In genomic region chr9:99173570-99174504, GRCh38 we compare ENCODE assay signal across 12 cellular contexts. TPM values are rescaled to one million over a fixed set of nuclear protein-coding genes. Genes with fewer than 3 reads are reported as not detected.
DNase-seq lines count a peak whose midpoint lies in the region; ATAC-seq and TF ChIP-seq lines count a peak whose summit lies in the region.
"Had no signal": no experiment of that assay in that cellular context is flagged by ENCODE, and none has a peak within 500 bp of the region (broad histone marks: within the 10 kb centered on the region; RNA-seq: fewer than 3 reads in every experiment).

No MANE protein-coding gene starts in this region.

- H2BK12ac ChIP-seq in H9 (ENCODE audit: insufficient read length, low read depth, low read length) = no peak overlapping the region

- H3K4me1 Mint-ChIP-seq in activated CD8-positive, alpha-beta memory T cell treated with anti-CD3 and anti-CD28 coated beads, Interleukin-2, amount 10 ng/mL, durations not matched to agents 7 days and 5 days = peaks cover 33% of the 10 kb centered on the region
- H3K4me1 Mint-ChIP-seq in WTC11 (peaks cover 59% of the 10 kb centered on the region), H9 (peaks cover 66 to 68% of the 10 kb centered on the region in 2 experiments)
- peaks cover 54% of the 10 kb centered on the region for H3K4me1 Mint-ChIP-seq in stimulated activated memory B cell treated with anti-CD40 and anti-IgM and Interleukin-4, amounts not matched to agents 10 μg/mL and 1 μg/mL and 100 μg/mL, for 72 hours

- no peak overlapping the region for H3K4me2 ChIP-seq in H9 (ENCODE audit: insufficient read depth, insufficient read length, low read length)

- H3K23me2 ChIP-seq in H9 (ENCODE audit: insufficient read length, low read depth, low read length, poor library complexity, severe bottlenecking) = no peaks in the 10 kb centered on the region

- H3K9ac ChIP-seq in H9 (ENCODE audit: extremely low read depth, insufficient read length, low read length) = no peak overlapping the region

- H3K27me3 ChIP-seq in H9 (ENCODE audit: insufficient read depth, low read length) = no peaks in the 10 kb centered on the region
- H3K27me3 ChIP-seq: spleen had no signal

- no CpG with 5 or more reads among the region's 10 CpGs for WGBS in H9 (ENCODE audit: extremely low coverage, insufficient read length, low lambda C conversion rate)

- ATAC-seq in activated CD8-positive, alpha-beta memory T cell treated with anti-CD3 and anti-CD28 coated beads, Interleukin-2, amount 10 ng/mL, durations not matched to agents 7 days and 5 days = peak; percentile 57
- peak; percentile 60 for ATAC-seq in HG02938 (IDR thresholded peaks at IDR 0.05; ENCODE audit: unreplicated experiment)
- ATAC-seq in WTC11 = no peak
- peak; percentile 52 for ATAC-seq in stimulated activated memory B cell treated with anti-CD40 and anti-IgM and Interleukin-4, amounts not matched to agents 10 μg/mL and 1 μg/mL and 100 μg/mL, for 72 hours

- no peak overlapping the region for H2BK15ac ChIP-seq in H9 (ENCODE audit: low read depth, low read length)

- H3K27ac ChIP-seq in H9 (ENCODE audit: insufficient read length, low read depth, low read length) = no peak overlapping the region
- H3K27ac ChIP-seq: spleen, stomach had no signal

- H4K20me1 ChIP-seq in H9 (ENCODE audit: control insufficient read depth, insufficient read depth, insufficient read length) = no peaks in the 10 kb centered on the region

- H2AK5ac ChIP-seq in H9 (ENCODE audit: insufficient read length, low read length) = no peak overlapping the region

- peaks cover 4% of the 10 kb centered on the region for H3K4me1 ChIP-seq in H9 (ENCODE audit: insufficient read depth, low read length)
- H3K4me1 ChIP-seq: spleen, stomach had no signal

- H4K8ac ChIP-seq in H9 (replicated peaks; ENCODE audit: insufficient read length, low read depth, low read length) = no peak overlapping the region

- no peak overlapping the region for H3K27ac Mint-ChIP-seq in activated CD8-positive, alpha-beta memory T cell treated with anti-CD3 and anti-CD28 coated beads, Interleukin-2, amount 10 ng/mL, durations not matched to agents 7 days and 5 days
- no peak overlapping the region for H3K27ac Mint-ChIP-seq in WTC11
- H3K27ac Mint-ChIP-seq in stimulated activated memory B cell treated with anti-CD40 and anti-IgM and Interleukin-4, amounts not matched to agents 10 μg/mL and 1 μg/mL and 100 μg/mL, for 72 hours = peak overlapping the region; percentile 77
- H3K27ac Mint-ChIP-seq in H9 = peak overlapping the region in 1 of 3 experiments; percentile 35; a peak in 1 of 7 replicates
- H3K27ac Mint-ChIP-seq: memory B cell had no signal

- no peak overlapping the region for H3K23ac ChIP-seq in H9 (ENCODE audit: insufficient read length, low read depth, low read length)

- H4K5ac ChIP-seq in H9 (ENCODE audit: insufficient read length, low read depth, low read length) = no peak overlapping the region

- no peak overlapping the region for H2BK20ac ChIP-seq in H9 (ENCODE audit: low read depth, low read length, poor library complexity, severe bottlenecking)

- no peaks in the 10 kb centered on the region for H3K9me3 Mint-ChIP-seq in activated CD8-positive, alpha-beta memory T cell treated with anti-CD3 and anti-CD28 coated beads, Interleukin-2, amount 10 ng/mL, durations not matched to agents 7 days and 5 days (ENCODE audit: low read depth)
- no peaks in the 10 kb centered on the region for H3K9me3 Mint-ChIP-seq in WTC11
- no peaks in the 10 kb centered on the region for H3K9me3 Mint-ChIP-seq in stimulated activated memory B cell treated with anti-CD40 and anti-IgM and Interleukin-4, amounts not matched to agents 10 μg/mL and 1 μg/mL and 100 μg/mL, for 72 hours
- peaks cover 0 to 2% of the 10 kb centered on the region in 2 experiments; a peak in 1 of 5 replicates for H3K9me3 Mint-ChIP-seq in H9
- H3K9me3 Mint-ChIP-seq: memory B cell had no signal

- TF ChIP-seq CTCF in WTC11 (IDR thresholded peaks at IDR 0.05) (no peak), H9 (conservative IDR thresholded peaks at IDR 0.05) (no peak)

- no peaks in the 10 kb centered on the region for H3K79me1 ChIP-seq in H9 (ENCODE audit: insufficient read depth, low read depth, low read length, poor library complexity, severe bottlenecking)

- no peak overlapping the region for H3K4ac ChIP-seq in H9 (ENCODE audit: low read depth, low read length)

- no peak overlapping the region for H2BK120ac ChIP-seq in H9 (ENCODE audit: low read depth, low read length, poor library complexity, severe bottlenecking)

- no peak overlapping the region for H2AFZ ChIP-seq in H9 (ENCODE audit: low read length)

- POLR2A ChIA-PET in WTC11 (lab: Charles Lee) = no interaction called here

- H3K36me3 Mint-ChIP-seq in activated CD8-positive, alpha-beta memory T cell treated with anti-CD3 and anti-CD28 coated beads, Interleukin-2, amount 10 ng/mL, durations not matched to agents 7 days and 5 days = no peaks in the 10 kb centered on the region
- H3K36me3 Mint-ChIP-seq in WTC11 (no peaks in the 10 kb centered on the region), H9 (ENCODE audit: insufficient read depth in 1 of 3, low read depth in 3 of 3) (no peaks in the 10 kb centered on the region)
- H3K36me3 Mint-ChIP-seq in stimulated activated memory B cell treated with anti-CD40 and anti-IgM and Interleukin-4, amounts not matched to agents 10 μg/mL and 1 μg/mL and 100 μg/mL, for 72 hours = no peaks in the 10 kb centered on the region
- H3K36me3 Mint-ChIP-seq: memory B cell had no signal

- H3K79me2 ChIP-seq in H9 (ENCODE audit: insufficient read depth, low read length) = no peaks in the 10 kb centered on the region

- H2BK5ac ChIP-seq in H9 (ENCODE audit: insufficient read length, low read length) = no peak overlapping the region

- no peak overlapping the region for H3T11ph ChIP-seq in H9 (ENCODE audit: low read length)

- H3K56ac ChIP-seq in H9 (ENCODE audit: insufficient read length, low read depth, low read length) = no peak overlapping the region

- no peaks in the 10 kb centered on the region for H3K9me3 ChIP-seq in H9 (ENCODE audit: control insufficient read depth, low read depth, low read length)
- H3K9me3 ChIP-seq: spleen, stomach had no signal

- H3K18ac ChIP-seq in H9 (ENCODE audit: insufficient read length, low read depth, low read length) = no peak overlapping the region

- H4K91ac ChIP-seq in H9 (ENCODE audit: insufficient read length, low read depth, low read length) = no peak overlapping the region

- DNase-seq in activated CD8-positive, alpha-beta memory T cell treated with anti-CD3 and anti-CD28 coated beads, Interleukin-2, amount 10 ng/mL, durations not matched to agents 7 days and 5 days = no peak
- DNase-seq in activated CD8-positive, alpha-beta memory T cell treated with anti-CD3 and anti-CD28 coated beads, Interleukin-2, amount 50 U/mL, for 4 hours = no peak
- DNase-seq in WTC11 (ENCODE audit: low spot score) = no peak
- DNase-seq in cerebellar cortex (ENCODE audit: low spot score) = no peak
- DNase-seq in activated CD8-positive, alpha-beta memory T cell treated with anti-CD3 and anti-CD28 coated beads, Interleukin-2, amount 50 U/mL, for 48 hours = no peak
- DNase-seq in H9 = no peak
- DNase-seq: SIG-M5, spleen, stomach had no signal

- H3K14ac ChIP-seq in H9 (ENCODE audit: insufficient read depth, low read length) = no peak overlapping the region

- no peaks in the 10 kb centered on the region for H3K27me3 Mint-ChIP-seq in activated CD8-positive, alpha-beta memory T cell treated with anti-CD3 and anti-CD28 coated beads, Interleukin-2, amount 10 ng/mL, durations not matched to agents 7 days and 5 days
- H3K27me3 Mint-ChIP-seq in WTC11 (ENCODE audit: low read depth) = peaks cover 15% of the 10 kb centered on the region
- no peaks in the 10 kb centered on the region for H3K27me3 Mint-ChIP-seq in stimulated activated memory B cell treated with anti-CD40 and anti-IgM and Interleukin-4, amounts not matched to agents 10 μg/mL and 1 μg/mL and 100 μg/mL, for 72 hours
- no peaks in the 10 kb centered on the region; the same call in 1 of the 2 replicates for H3K27me3 Mint-ChIP-seq in H9 (ENCODE audit: low read depth)
- H3K27me3 Mint-ChIP-seq: memory B cell had no signal

- CTCF ChIA-PET in activated CD8-positive, alpha-beta memory T cell treated with anti-CD3 and anti-CD28 coated beads, Interleukin-2, amount 10 ng/mL, durations not matched to agents 7 days and 5 days (lab: Charles Lee) = interaction anchor here (0.7 to 2.3 kb wide), 3 partner anchors 10 to 1159 kb away, joined by 3 to 12 read pairs (median 10); no protein-coding TSS in a partner anchor
- CTCF ChIA-PET in WTC11 (lab: Charles Lee) = interaction anchor here (0.6 to 2.3 kb wide), 3 partner anchors 11 to 199 kb away, joined by 3 to 12 read pairs (median 8); no protein-coding TSS in a partner anchor

- H3K4me3 Mint-ChIP-seq in activated CD8-positive, alpha-beta memory T cell treated with anti-CD3 and anti-CD28 coated beads, Interleukin-2, amount 10 ng/mL, durations not matched to agents 7 days and 5 days = no peak overlapping the region
- H3K4me3 Mint-ChIP-seq in WTC11 (no peak overlapping the region), H9 (no peak overlapping the region)
- H3K4me3 Mint-ChIP-seq in stimulated activated memory B cell treated with anti-CD40 and anti-IgM and Interleukin-4, amounts not matched to agents 10 μg/mL and 1 μg/mL and 100 μg/mL, for 72 hours = no peak overlapping the region
- H3K4me3 Mint-ChIP-seq: memory B cell had no signal

TF ChIP-seq in WTC11, 78 proteins besides CTCF, POLR2A, EP300 and RAD21 (continues in another document):
- peak; percentile 89 for TF ChIP-seq GABPB1 (CRISPR knock-in tag; IDR thresholded peaks at IDR 0.05)
- TF ChIP-seq E2F4 (CRISPR knock-in tag; IDR thresholded peaks at IDR 0.05; ENCODE audit: borderline replicate concordance, low read depth) = no peak
- TF ChIP-seq JAZF1 (CRISPR knock-in tag; IDR thresholded peaks at IDR 0.05) = no peak
- TF ChIP-seq ZNF263 (CRISPR knock-in tag; IDR thresholded peaks at IDR 0.05; ENCODE audit: low read depth) = no peak
- TF ChIP-seq ZNF219 (CRISPR knock-in tag; IDR thresholded peaks at IDR 0.05; ENCODE audit: borderline replicate concordance) = no peak
- TF ChIP-seq PRRX2 (CRISPR knock-in tag; IDR thresholded peaks at IDR 0.05) = no peak

RNA-seq across cellular contexts. Expression of gene ALG2, which starts 47.9 kb away (rescaled TPM):
- 10 to 100 TPM; 20.2 to 35.4 TPM for total RNA-seq in activated CD8-positive, alpha-beta memory T cell treated with anti-CD3 and anti-CD28 coated beads, Interleukin-2, amount 10 ng/mL, durations not matched to agents 7 days and 5 days
- 24.0 to 25.2 TPM (median 25.0 TPM) in 3 replicates for total RNA-seq in WTC11 (2021)
- total RNA-seq in H9 (2021) = 30.1 and 32.8 TPM in 2 replicates

RNA-seq across cellular contexts. Expression of gene SEC61B, which starts 48.2 kb away (rescaled TPM):
- 100 to 1,000 TPM; 101 to 154 TPM for total RNA-seq in activated CD8-positive, alpha-beta memory T cell treated with anti-CD3 and anti-CD28 coated beads, Interleukin-2, amount 10 ng/mL, durations not matched to agents 7 days and 5 days
- total RNA-seq in WTC11 (2021) (153 to 167 TPM (median 156 TPM) in 3 replicates), H9 (2021) (142 and 147 TPM in 2 replicates)
